ENCODE assay signal across 9 cellular contexts in genomic region chr1:223725578-223725977, GRCh38. TPM values are rescaled to one million over a fixed set of nuclear protein-coding genes. Genes with fewer than 3 reads are reported as not detected.
DNase-seq lines count a peak whose midpoint lies in the region; ATAC-seq and TF ChIP-seq lines count a peak whose summit lies in the region.
"Had no signal": no experiment of that assay in that cellular context is flagged by ENCODE, and none has a peak within 500 bp of the region (broad histone marks: within the 10 kb centered on the region; RNA-seq: fewer than 3 reads in every experiment).

No MANE protein-coding gene starts in this region.

- WGBS in stomach, 5 donors: 83 to 89% (median 84%) methylated on average over 8 of the region's 8 CpGs

- H3K4me3 Mint-ChIP-seq in T-helper 2 cell treated with Interferon-gamma antibody and Interleukin-4, amounts not matched to agents 5 μg/mL and 100 μg/mL, for 36 hours: peak overlapping the region; percentile 84
- no peak overlapping the region for H3K4me3 Mint-ChIP-seq in activated T-helper 2 cell treated with anti-CD3 and anti-CD28 coated beads, Interferon-gamma antibody, Interleukin-2, Interleukin-4, amounts not matched to agents 10 μg/mL and 5 μg/mL and 100 μg/mL, durations not matched to agents 14 hours and 24 hours and 36 hours (ENCODE audit: low read depth)

- TF ChIP-seq CTCF in left lung (IDR thresholded peaks at IDR 0.05) (no peak), stomach (IDR thresholded peaks at IDR 0.05) (no peak)

- peaks cover 0 to 42% of the 10 kb centered on the region in 2 donors for H3K36me3 ChIP-seq in left lung
- peaks cover 0 to 59% (median 51%) of the 10 kb centered on the region in 4 donors for H3K36me3 ChIP-seq in stomach

- peak overlapping the region; percentile 90 for H3K27ac Mint-ChIP-seq in T-helper 2 cell treated with Interferon-gamma antibody and Interleukin-4, amounts not matched to agents 5 μg/mL and 100 μg/mL, for 36 hours
- peak overlapping the region; percentile 97 for H3K27ac Mint-ChIP-seq in activated T-helper 2 cell treated with anti-CD3 and anti-CD28 coated beads, Interferon-gamma antibody, Interleukin-2, Interleukin-4, amounts not matched to agents 10 μg/mL and 5 μg/mL and 100 μg/mL, durations not matched to agents 14 hours and 24 hours and 36 hours

- intact Hi-C loops in activated T-helper 2 cell treated with anti-CD3 and anti-CD28 coated beads, Interferon-gamma antibody, Interleukin-2, Interleukin-4, amounts not matched to agents 10 μg/mL and 5 μg/mL and 100 μg/mL, durations not matched to agents 14 hours and 24 hours and 36 hours (cut with micrococcal nuclease): no loop called here
- intact Hi-C loops in left lung (cut with DNase I): no loop called here
- intact Hi-C loops in stomach (cut with DNase I; ENCODE audit: low total_unique reads): no loop called here

- no peak for DNase-seq in T-helper 2 cell treated with Interferon-gamma antibody and Interleukin-4, amounts not matched to agents 5 μg/mL and 100 μg/mL, for 36 hours (ENCODE audit: low spot score)
- DNase-seq in T-helper 2 cell (no peak), left lung (no peak), stomach (no peak), COLO668 (lab: John Stamatoyannopoulos, UW; ENCODE audit: unreplicated experiment) (no peak), islet precursor cell (no peak)
- DNase-seq in activated T-helper 2 cell treated with anti-CD3 and anti-CD28 coated beads, Interferon-gamma antibody, Interleukin-2, Interleukin-4, amounts not matched to agents 10 μg/mL and 5 μg/mL and 100 μg/mL, durations not matched to agents 14 hours and 24 hours and 36 hours (ENCODE audit: low spot score): no peak
- DNase-seq: GF-D8 had no signal

- no peaks in the 10 kb centered on the region for H3K9me3 ChIP-seq in left lung
- no peaks in the 10 kb centered on the region for H3K9me3 ChIP-seq in stomach

- peaks cover 36 to 85% of the 10 kb centered on the region in 2 donors for H3K4me1 ChIP-seq in left lung
- peaks cover 58 to 91% (median 78%) of the 10 kb centered on the region in 4 donors for H3K4me1 ChIP-seq in stomach

- H3K27me3 ChIP-seq in left lung: no peaks in the 10 kb centered on the region
- no peaks in the 10 kb centered on the region for H3K27me3 ChIP-seq in stomach

- H3K9me3 Mint-ChIP-seq in T-helper 2 cell treated with Interferon-gamma antibody and Interleukin-4, amounts not matched to agents 5 μg/mL and 100 μg/mL, for 36 hours: no peaks in the 10 kb centered on the region
- no peaks in the 10 kb centered on the region for H3K9me3 Mint-ChIP-seq in activated T-helper 2 cell treated with anti-CD3 and anti-CD28 coated beads, Interferon-gamma antibody, Interleukin-2, Interleukin-4, amounts not matched to agents 10 μg/mL and 5 μg/mL and 100 μg/mL, durations not matched to agents 14 hours and 24 hours and 36 hours

- peaks cover 68% of the 10 kb centered on the region for H3K4me1 Mint-ChIP-seq in T-helper 2 cell treated with Interferon-gamma antibody and Interleukin-4, amounts not matched to agents 5 μg/mL and 100 μg/mL, for 36 hours (ENCODE audit: low read depth)
- H3K4me1 Mint-ChIP-seq in activated T-helper 2 cell treated with anti-CD3 and anti-CD28 coated beads, Interferon-gamma antibody, Interleukin-2, Interleukin-4, amounts not matched to agents 10 μg/mL and 5 μg/mL and 100 μg/mL, durations not matched to agents 14 hours and 24 hours and 36 hours (ENCODE audit: low read depth): peaks cover 65% of the 10 kb centered on the region

- H3K27me3 Mint-ChIP-seq in T-helper 2 cell treated with Interferon-gamma antibody and Interleukin-4, amounts not matched to agents 5 μg/mL and 100 μg/mL, for 36 hours (ENCODE audit: low read depth): no peaks in the 10 kb centered on the region
- H3K27me3 Mint-ChIP-seq in activated T-helper 2 cell treated with anti-CD3 and anti-CD28 coated beads, Interferon-gamma antibody, Interleukin-2, Interleukin-4, amounts not matched to agents 10 μg/mL and 5 μg/mL and 100 μg/mL, durations not matched to agents 14 hours and 24 hours and 36 hours (ENCODE audit: low read depth): no peaks in the 10 kb centered on the region

- ATAC-seq in left lung (no peak), HG03139 (IDR thresholded peaks at IDR 0.05; ENCODE audit: unreplicated experiment) (no peak)

- no peak for TF ChIP-seq POLR2A in stomach (IDR thresholded peaks at IDR 0.05)

- peaks cover 82% of the 10 kb centered on the region for H3K36me3 Mint-ChIP-seq in T-helper 2 cell treated with Interferon-gamma antibody and Interleukin-4, amounts not matched to agents 5 μg/mL and 100 μg/mL, for 36 hours (ENCODE audit: low read depth)
- H3K36me3 Mint-ChIP-seq in activated T-helper 2 cell treated with anti-CD3 and anti-CD28 coated beads, Interferon-gamma antibody, Interleukin-2, Interleukin-4, amounts not matched to agents 10 μg/mL and 5 μg/mL and 100 μg/mL, durations not matched to agents 14 hours and 24 hours and 36 hours (ENCODE audit: low read depth): peaks cover 74% of the 10 kb centered on the region

- H3K27ac ChIP-seq in left lung: peak overlapping the region; percentile 70 to 80
- peak overlapping the region in 4 of 5 donors; percentile 57 to 80 (median 75) for H3K27ac ChIP-seq in stomach

- TF ChIP-seq EP300 in stomach (IDR thresholded peaks at IDR 0.05): no peak

- H3K4me3 ChIP-seq in left lung (no peak overlapping the region), stomach (no peak overlapping the region)

RNA-seq across cellular contexts. Expression of gene CAPN2, which starts 13.2 kb away (rescaled TPM):
- total RNA-seq in activated T-helper 2 cell treated with anti-CD3 and anti-CD28 coated beads, Interferon-gamma antibody, Interleukin-2, Interleukin-4, amounts not matched to agents 10 μg/mL and 5 μg/mL and 100 μg/mL, durations not matched to agents 14 hours and 24 hours and 36 hours: 91.3 and 93.5 TPM in 2 replicates
- total RNA-seq in left lung (100 to 1,000 TPM; 350 to 434 TPM), stomach (100 to 1,000 TPM; 224 to 739 (median 358) TPM)
- 100 to 1,000 TPM; 128 to 171 (median 161) TPM for polyA plus RNA-seq in stomach
